In genomic region chr9:137697832-137698231, GRCh38 we compare ENCODE assay signal across 12 cellular contexts.
"Had no signal": no experiment of that assay in that cellular context is flagged by ENCODE, and none has a peak within 500 bp of the region (broad histone marks: within the 10 kb centered on the region; RNA-seq: fewer than 3 reads in every experiment).

No MANE protein-coding gene starts in this region.

- ATAC-seq: activated CD8-positive, alpha-beta T cell treated with anti-CD3 and anti-CD28 coated beads, Interleukin-2, amount 10 ng/mL, durations not matched to agents 7 days and 5 days had no signal

- H3K27ac ChIP-seq: brain microvascular endothelial cell, parathyroid adenoma, right atrium auricular region had no signal

- H3K9me3 Mint-ChIP-seq: type B pancreatic cell had no signal

- H3K27ac Mint-ChIP-seq: activated CD8-positive, alpha-beta T cell treated with anti-CD3 and anti-CD28 coated beads, Interleukin-2, amount 10 ng/mL, durations not matched to agents 7 days and 5 days; endodermal cell; mesothelial cell of epicardium; type B pancreatic cell had no signal

- H3K27me3 Mint-ChIP-seq: type B pancreatic cell had no signal

- DNase-seq: activated CD4-positive, alpha-beta T cell treated with anti-CD3 and anti-CD28 coated beads for 1 hour; activated CD8-positive, alpha-beta memory T cell treated with anti-CD3 and anti-CD28 coated beads, Interleukin-2, amount 50 U/mL, for 48 hours; activated CD8-positive, alpha-beta T cell treated with anti-CD3 and anti-CD28 coated beads, Interleukin-2, amount 10 ng/mL, durations not matched to agents 7 days and 5 days; activated naive CD4-positive, alpha-beta T cell treated with Interleukin-2 at 50 U/mL for 16 hours; brain microvascular endothelial cell; endodermal cell; small intestine had no signal

- H3K4me3 Mint-ChIP-seq: activated CD8-positive, alpha-beta T cell treated with anti-CD3 and anti-CD28 coated beads, Interleukin-2, amount 10 ng/mL, durations not matched to agents 7 days and 5 days; endodermal cell; mesothelial cell of epicardium; type B pancreatic cell had no signal

- H3K4me1 ChIP-seq: parathyroid adenoma had no signal

- H3K4me3 ChIP-seq: hepatocyte, right atrium auricular region had no signal

- H3K36me3 ChIP-seq: brain microvascular endothelial cell, right atrium auricular region had no signal

- H3K9me3 ChIP-seq: right atrium auricular region had no signal
